8 cellular contexts compared by ENCODE assay signal in the genomic region with DNA sequence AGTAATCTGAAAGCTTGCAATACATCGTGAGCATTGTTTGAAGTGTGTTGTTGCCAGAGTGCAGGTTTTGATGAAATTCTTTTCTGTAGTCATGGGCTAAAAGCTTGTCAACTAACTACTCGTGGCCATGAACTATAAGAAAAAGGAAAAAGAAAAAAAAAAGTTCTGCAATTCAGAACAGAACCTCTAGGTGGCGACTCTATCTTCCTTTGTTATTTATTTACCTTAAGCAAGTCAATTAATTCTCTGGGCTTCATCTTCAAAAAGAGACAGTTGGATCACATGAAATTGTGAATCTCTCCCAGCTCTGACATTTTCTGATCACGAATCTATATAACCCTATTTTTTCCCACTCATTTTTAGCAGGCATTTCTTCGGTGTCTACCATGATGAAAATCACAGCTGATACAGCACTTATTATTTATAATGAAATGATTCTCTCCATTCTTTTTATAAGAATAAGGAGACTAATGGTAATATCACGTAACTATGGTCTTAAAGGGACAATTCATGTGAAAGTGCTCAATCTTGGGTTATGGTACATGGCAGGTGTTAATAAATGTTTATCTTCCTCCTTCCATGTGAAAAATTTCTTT. TPM values are rescaled to one million over a fixed set of nuclear protein-coding genes. Genes with fewer than 3 reads are reported as not detected.
DNase-seq lines count a peak whose midpoint lies in the region; ATAC-seq, FAIRE-seq and TF ChIP-seq lines count a peak whose summit lies in the region.

No MANE protein-coding gene starts in this region.

- DNase-seq in heart right ventricle (no peak), cardiac septum (ENCODE audit: low spot score) (no peak), NCI-H1105 treated with DMSO at 0.1 percent for 48 hours (lab: John Stamatoyannopoulos, UW) (peak; percentile 48), iPS-NIHi11 (ENCODE audit: low spot score) (peak; percentile 21)
- DNase-seq in stimulated activated CD4-positive, alpha-beta T cell treated with anti-CD3 and anti-CD28 coated beads, Interleukin-1b, Interleukin-23, amount 100 ng/mL, for 48 hours: no peak
- no peak for DNase-seq in activated CD4-positive, alpha-beta T cell treated with anti-CD3 and anti-CD28 coated beads for 1 hour

- H3K27me3 Mint-ChIP-seq in stimulated activated memory B cell treated with anti-CD40 and anti-IgM and Interleukin-4, amounts not matched to agents 10 μg/mL and 1 μg/mL and 100 μg/mL, for 72 hours: no peaks in the 10 kb centered on the region

- no peaks in the 10 kb centered on the region for H3K36me3 Mint-ChIP-seq in stimulated activated memory B cell treated with anti-CD40 and anti-IgM and Interleukin-4, amounts not matched to agents 10 μg/mL and 1 μg/mL and 100 μg/mL, for 72 hours

- no peaks in the 10 kb centered on the region for H3K27me3 ChIP-seq in heart right ventricle

- H3K36me3 ChIP-seq in heart right ventricle: no peaks in the 10 kb centered on the region

- H3K4me3 Mint-ChIP-seq in stimulated activated memory B cell treated with anti-CD40 and anti-IgM and Interleukin-4, amounts not matched to agents 10 μg/mL and 1 μg/mL and 100 μg/mL, for 72 hours: no peak overlapping the region

- H3K4me3 ChIP-seq in heart right ventricle: no peak overlapping the region

- no peaks in the 10 kb centered on the region for H3K9me3 Mint-ChIP-seq in stimulated activated memory B cell treated with anti-CD40 and anti-IgM and Interleukin-4, amounts not matched to agents 10 μg/mL and 1 μg/mL and 100 μg/mL, for 72 hours

- H3K9me3 ChIP-seq in heart right ventricle: no peaks in the 10 kb centered on the region

- H3K4me1 ChIP-seq in heart right ventricle: no peaks in the 10 kb centered on the region

- intact Hi-C loops in heart right ventricle (cut with DNase I) (loop anchor here in 6 of 10 donors (2.0 to 10.0 kb wide), 4 partner anchors 400 to 844 kb away; no protein-coding TSS in a partner anchor), cardiac septum (cut with DNase I) (no loop called here)

- H3K4me1 Mint-ChIP-seq in stimulated activated memory B cell treated with anti-CD40 and anti-IgM and Interleukin-4, amounts not matched to agents 10 μg/mL and 1 μg/mL and 100 μg/mL, for 72 hours: no peaks in the 10 kb centered on the region

- no peak overlapping the region for H3K27ac ChIP-seq in heart right ventricle

- TF ChIP-seq CTCF in heart right ventricle (IDR thresholded peaks at IDR 0.05): peak; percentile 10 to 75 (median 66)

- ATAC-seq in heart right ventricle: no peak
- no peak for ATAC-seq in stimulated activated memory B cell treated with anti-CD40 and anti-IgM and Interleukin-4, amounts not matched to agents 10 μg/mL and 1 μg/mL and 100 μg/mL, for 72 hours

- no peak overlapping the region for H3K27ac Mint-ChIP-seq in stimulated activated memory B cell treated with anti-CD40 and anti-IgM and Interleukin-4, amounts not matched to agents 10 μg/mL and 1 μg/mL and 100 μg/mL, for 72 hours

- peak; percentile 7 for FAIRE-seq in TTC549 (lab: Jason Lieb, UNC)

- WGBS in heart right ventricle, 2 donors: 31 to 32% methylated on average over 6 of the region's 6 CpGs

RNA-seq across cellular contexts. Expression of a gene that starts 18.8 kb away (rescaled TPM):
- total RNA-seq in heart right ventricle: not detected
- not detected for polyA plus RNA-seq in heart right ventricle
- total RNA-seq in cardiac septum: not detected

RNA-seq across cellular contexts. Expression of a gene that starts 45.8 kb away (rescaled TPM):
- total RNA-seq in heart right ventricle (10 to 100 TPM in 3 of 10 donors, 1 to 10 TPM in 7; 6.9 to 10.9 (median 8.7) TPM), cardiac septum (9.1 TPM)
- polyA plus RNA-seq in heart right ventricle: 1 to 10 TPM; 5.1 to 6.5 TPM

Comparison
In these comparisons a context has a peak if more than half of its experiments do, and no peak if none do; other contexts are left out.
1. DNase-seq: peak in NCI-H1105 treated with DMSO at 0.1 percent for 48 hours (single experiment) and iPS-NIHi11 (single experiment); none in heart right ventricle (0 of 2), cardiac septum (single experiment), stimulated activated CD4-positive, alpha-beta T cell treated with anti-CD3 and anti-CD28 coated beads, Interleukin-1b, Interleukin-23, amount 100 ng/mL, for 48 hours (single experiment) and activated CD4-positive, alpha-beta T cell treated with anti-CD3 and anti-CD28 coated beads for 1 hour (single experiment).